Comparison of ENCODE assay signal across 2 cellular contexts in the genomic region with DNA sequence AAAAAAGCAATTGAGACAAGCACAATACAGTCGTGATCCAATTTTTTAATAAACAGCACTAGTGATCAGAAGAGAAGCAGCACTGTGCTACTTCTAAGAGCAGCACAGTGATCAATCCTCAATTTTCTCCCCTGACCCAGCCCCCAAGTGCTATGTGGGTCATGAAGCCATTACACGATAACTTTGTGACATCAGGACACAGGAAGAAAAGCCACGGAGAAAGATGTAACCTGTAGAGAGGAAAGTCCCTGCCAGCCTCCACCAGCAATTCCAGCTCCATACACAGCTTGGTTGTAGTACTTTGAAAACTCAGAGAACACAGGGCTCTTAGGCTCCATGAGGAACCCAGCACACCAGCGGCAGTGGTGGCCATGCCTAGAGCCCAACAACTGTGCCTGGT.
TF ChIP-seq lines count a peak whose summit lies in the region.

No MANE protein-coding gene starts in this region.

TF ChIP-seq in GM23338, 12 proteins besides CTCF, POLR2A, EP300 and RAD21:
- TF ChIP-seq, protein P1, sequence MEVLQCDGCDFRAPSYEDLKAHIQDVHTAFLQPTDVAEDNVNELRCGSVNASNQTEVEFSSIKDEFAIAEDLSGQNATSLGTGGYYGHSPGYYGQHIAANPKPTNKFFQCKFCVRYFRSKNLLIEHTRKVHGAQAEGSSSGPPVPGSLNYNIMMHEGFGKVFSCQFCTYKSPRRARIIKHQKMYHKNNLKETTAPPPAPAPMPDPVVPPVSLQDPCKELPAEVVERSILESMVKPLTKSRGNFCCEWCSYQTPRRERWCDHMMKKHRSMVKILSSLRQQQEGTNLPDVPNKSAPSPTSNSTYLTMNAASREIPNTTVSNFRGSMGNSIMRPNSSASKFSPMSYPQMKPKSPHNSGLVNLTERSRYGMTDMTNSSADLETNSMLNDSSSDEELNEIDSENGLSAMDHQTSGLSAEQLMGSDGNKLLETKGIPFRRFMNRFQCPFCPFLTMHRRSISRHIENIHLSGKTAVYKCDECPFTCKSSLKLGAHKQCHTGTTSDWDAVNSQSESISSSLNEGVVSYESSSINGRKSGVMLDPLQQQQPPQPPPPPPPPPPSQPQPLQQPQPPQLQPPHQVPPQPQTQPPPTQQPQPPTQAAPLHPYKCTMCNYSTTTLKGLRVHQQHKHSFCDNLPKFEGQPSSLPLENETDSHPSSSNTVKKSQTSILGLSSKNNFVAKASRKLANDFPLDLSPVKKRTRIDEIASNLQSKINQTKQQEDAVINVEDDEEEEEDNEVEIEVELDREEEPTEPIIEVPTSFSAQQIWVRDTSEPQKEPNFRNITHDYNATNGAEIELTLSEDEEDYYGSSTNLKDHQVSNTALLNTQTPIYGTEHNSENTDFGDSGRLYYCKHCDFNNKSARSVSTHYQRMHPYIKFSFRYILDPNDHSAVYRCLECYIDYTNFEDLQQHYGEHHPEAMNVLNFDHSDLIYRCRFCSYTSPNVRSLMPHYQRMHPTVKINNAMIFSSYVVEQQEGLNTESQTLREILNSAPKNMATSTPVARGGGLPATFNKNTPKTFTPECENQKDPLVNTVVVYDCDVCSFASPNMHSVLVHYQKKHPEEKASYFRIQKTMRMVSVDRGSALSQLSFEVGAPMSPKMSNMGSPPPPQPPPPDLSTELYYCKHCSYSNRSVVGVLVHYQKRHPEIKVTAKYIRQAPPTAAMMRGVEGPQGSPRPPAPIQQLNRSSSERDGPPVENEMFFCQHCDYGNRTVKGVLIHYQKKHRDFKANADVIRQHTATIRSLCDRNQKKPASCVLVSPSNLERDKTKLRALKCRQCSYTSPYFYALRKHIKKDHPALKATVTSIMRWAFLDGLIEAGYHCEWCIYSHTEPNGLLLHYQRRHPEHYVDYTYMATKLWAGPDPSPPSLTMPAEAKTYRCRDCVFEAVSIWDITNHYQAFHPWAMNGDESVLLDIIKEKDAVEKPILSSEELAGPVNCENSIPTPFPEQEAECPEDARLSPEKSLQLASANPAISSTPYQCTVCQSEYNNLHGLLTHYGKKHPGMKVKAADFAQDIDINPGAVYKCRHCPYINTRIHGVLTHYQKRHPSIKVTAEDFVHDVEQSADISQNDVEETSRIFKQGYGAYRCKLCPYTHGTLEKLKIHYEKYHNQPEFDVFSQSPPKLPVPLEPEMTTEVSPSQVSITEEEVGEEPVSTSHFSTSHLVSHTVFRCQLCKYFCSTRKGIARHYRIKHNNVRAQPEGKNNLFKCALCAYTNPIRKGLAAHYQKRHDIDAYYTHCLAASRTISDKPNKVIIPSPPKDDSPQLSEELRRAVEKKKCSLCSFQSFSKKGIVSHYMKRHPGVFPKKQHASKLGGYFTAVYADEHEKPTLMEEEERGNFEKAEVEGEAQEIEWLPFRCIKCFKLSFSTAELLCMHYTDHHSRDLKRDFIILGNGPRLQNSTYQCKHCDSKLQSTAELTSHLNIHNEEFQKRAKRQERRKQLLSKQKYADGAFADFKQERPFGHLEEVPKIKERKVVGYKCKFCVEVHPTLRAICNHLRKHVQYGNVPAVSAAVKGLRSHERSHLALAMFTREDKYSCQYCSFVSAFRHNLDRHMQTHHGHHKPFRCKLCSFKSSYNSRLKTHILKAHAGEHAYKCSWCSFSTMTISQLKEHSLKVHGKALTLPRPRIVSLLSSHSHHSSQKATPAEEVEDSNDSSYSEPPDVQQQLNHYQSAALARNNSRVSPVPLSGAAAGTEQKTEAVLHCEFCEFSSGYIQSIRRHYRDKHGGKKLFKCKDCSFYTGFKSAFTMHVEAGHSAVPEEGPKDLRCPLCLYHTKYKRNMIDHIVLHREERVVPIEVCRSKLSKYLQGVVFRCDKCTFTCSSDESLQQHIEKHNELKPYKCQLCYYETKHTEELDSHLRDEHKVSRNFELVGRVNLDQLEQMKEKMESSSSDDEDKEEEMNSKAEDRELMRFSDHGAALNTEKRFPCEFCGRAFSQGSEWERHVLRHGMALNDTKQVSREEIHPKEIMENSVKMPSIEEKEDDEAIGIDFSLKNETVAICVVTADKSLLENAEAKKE (CRISPR knock-in tag; IDR thresholded peaks at IDR 0.05), result no peak
- TF ChIP-seq NANOG (IDR thresholded peaks at IDR 0.05; ENCODE audit: borderline replicate concordance) (no peak), ZNF331 (CRISPR knock-in tag; IDR thresholded peaks at IDR 0.05; ENCODE audit: low read depth) (no peak)
- TF ChIP-seq, protein P2, sequence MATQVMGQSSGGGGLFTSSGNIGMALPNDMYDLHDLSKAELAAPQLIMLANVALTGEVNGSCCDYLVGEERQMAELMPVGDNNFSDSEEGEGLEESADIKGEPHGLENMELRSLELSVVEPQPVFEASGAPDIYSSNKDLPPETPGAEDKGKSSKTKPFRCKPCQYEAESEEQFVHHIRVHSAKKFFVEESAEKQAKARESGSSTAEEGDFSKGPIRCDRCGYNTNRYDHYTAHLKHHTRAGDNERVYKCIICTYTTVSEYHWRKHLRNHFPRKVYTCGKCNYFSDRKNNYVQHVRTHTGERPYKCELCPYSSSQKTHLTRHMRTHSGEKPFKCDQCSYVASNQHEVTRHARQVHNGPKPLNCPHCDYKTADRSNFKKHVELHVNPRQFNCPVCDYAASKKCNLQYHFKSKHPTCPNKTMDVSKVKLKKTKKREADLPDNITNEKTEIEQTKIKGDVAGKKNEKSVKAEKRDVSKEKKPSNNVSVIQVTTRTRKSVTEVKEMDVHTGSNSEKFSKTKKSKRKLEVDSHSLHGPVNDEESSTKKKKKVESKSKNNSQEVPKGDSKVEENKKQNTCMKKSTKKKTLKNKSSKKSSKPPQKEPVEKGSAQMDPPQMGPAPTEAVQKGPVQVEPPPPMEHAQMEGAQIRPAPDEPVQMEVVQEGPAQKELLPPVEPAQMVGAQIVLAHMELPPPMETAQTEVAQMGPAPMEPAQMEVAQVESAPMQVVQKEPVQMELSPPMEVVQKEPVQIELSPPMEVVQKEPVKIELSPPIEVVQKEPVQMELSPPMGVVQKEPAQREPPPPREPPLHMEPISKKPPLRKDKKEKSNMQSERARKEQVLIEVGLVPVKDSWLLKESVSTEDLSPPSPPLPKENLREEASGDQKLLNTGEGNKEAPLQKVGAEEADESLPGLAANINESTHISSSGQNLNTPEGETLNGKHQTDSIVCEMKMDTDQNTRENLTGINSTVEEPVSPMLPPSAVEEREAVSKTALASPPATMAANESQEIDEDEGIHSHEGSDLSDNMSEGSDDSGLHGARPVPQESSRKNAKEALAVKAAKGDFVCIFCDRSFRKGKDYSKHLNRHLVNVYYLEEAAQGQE (IDR thresholded peaks at IDR 0.05; ENCODE audit: unreplicated experiment), result no peak

TF ChIP-seq in WTC11, 78 proteins besides CTCF, POLR2A, EP300 and RAD21 (continues in another document):
- TF ChIP-seq JAZF1 (CRISPR knock-in tag; IDR thresholded peaks at IDR 0.05) (no peak), JUN (CRISPR knock-in tag; IDR thresholded peaks at IDR 0.05) (no peak), ZNF671 (CRISPR knock-in tag; IDR thresholded peaks at IDR 0.05) (no peak), ZNF317 (CRISPR knock-in tag; IDR thresholded peaks at IDR 0.05; ENCODE audit: borderline replicate concordance, low read depth) (no peak), NR1H2 (CRISPR knock-in tag; IDR thresholded peaks at IDR 0.05) (no peak), NFYB (CRISPR knock-in tag; conservative IDR thresholded peaks at IDR 0.05; ENCODE audit: low read depth) (no peak), TEAD1 (CRISPR knock-in tag; IDR thresholded peaks at IDR 0.05) (no peak), TCF7 (CRISPR knock-in tag; IDR thresholded peaks at IDR 0.05; ENCODE audit: low read depth) (no peak)
- TF ChIP-seq, protein P3, sequence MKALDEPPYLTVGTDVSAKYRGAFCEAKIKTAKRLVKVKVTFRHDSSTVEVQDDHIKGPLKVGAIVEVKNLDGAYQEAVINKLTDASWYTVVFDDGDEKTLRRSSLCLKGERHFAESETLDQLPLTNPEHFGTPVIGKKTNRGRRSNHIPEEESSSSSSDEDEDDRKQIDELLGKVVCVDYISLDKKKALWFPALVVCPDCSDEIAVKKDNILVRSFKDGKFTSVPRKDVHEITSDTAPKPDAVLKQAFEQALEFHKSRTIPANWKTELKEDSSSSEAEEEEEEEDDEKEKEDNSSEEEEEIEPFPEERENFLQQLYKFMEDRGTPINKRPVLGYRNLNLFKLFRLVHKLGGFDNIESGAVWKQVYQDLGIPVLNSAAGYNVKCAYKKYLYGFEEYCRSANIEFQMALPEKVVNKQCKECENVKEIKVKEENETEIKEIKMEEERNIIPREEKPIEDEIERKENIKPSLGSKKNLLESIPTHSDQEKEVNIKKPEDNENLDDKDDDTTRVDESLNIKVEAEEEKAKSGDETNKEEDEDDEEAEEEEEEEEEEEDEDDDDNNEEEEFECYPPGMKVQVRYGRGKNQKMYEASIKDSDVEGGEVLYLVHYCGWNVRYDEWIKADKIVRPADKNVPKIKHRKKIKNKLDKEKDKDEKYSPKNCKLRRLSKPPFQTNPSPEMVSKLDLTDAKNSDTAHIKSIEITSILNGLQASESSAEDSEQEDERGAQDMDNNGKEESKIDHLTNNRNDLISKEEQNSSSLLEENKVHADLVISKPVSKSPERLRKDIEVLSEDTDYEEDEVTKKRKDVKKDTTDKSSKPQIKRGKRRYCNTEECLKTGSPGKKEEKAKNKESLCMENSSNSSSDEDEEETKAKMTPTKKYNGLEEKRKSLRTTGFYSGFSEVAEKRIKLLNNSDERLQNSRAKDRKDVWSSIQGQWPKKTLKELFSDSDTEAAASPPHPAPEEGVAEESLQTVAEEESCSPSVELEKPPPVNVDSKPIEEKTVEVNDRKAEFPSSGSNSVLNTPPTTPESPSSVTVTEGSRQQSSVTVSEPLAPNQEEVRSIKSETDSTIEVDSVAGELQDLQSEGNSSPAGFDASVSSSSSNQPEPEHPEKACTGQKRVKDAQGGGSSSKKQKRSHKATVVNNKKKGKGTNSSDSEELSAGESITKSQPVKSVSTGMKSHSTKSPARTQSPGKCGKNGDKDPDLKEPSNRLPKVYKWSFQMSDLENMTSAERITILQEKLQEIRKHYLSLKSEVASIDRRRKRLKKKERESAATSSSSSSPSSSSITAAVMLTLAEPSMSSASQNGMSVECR (CRISPR knock-in tag; IDR thresholded peaks at IDR 0.05; ENCODE audit: borderline replicate concordance), result no peak
- TF ChIP-seq, protein P4, sequence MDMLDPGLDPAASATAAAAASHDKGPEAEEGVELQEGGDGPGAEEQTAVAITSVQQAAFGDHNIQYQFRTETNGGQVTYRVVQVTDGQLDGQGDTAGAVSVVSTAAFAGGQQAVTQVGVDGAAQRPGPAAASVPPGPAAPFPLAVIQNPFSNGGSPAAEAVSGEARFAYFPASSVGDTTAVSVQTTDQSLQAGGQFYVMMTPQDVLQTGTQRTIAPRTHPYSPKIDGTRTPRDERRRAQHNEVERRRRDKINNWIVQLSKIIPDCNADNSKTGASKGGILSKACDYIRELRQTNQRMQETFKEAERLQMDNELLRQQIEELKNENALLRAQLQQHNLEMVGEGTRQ (CRISPR knock-in tag; IDR thresholded peaks at IDR 0.05), result no peak
- TF ChIP-seq, protein P5, sequence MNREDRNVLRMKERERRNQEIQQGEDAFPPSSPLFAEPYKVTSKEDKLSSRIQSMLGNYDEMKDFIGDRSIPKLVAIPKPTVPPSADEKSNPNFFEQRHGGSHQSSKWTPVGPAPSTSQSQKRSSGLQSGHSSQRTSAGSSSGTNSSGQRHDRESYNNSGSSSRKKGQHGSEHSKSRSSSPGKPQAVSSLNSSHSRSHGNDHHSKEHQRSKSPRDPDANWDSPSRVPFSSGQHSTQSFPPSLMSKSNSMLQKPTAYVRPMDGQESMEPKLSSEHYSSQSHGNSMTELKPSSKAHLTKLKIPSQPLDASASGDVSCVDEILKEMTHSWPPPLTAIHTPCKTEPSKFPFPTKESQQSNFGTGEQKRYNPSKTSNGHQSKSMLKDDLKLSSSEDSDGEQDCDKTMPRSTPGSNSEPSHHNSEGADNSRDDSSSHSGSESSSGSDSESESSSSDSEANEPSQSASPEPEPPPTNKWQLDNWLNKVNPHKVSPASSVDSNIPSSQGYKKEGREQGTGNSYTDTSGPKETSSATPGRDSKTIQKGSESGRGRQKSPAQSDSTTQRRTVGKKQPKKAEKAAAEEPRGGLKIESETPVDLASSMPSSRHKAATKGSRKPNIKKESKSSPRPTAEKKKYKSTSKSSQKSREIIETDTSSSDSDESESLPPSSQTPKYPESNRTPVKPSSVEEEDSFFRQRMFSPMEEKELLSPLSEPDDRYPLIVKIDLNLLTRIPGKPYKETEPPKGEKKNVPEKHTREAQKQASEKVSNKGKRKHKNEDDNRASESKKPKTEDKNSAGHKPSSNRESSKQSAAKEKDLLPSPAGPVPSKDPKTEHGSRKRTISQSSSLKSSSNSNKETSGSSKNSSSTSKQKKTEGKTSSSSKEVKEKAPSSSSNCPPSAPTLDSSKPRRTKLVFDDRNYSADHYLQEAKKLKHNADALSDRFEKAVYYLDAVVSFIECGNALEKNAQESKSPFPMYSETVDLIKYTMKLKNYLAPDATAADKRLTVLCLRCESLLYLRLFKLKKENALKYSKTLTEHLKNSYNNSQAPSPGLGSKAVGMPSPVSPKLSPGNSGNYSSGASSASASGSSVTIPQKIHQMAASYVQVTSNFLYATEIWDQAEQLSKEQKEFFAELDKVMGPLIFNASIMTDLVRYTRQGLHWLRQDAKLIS (CRISPR knock-in tag; IDR thresholded peaks at IDR 0.05; ENCODE audit: borderline replicate concordance), result no peak
- TF ChIP-seq, protein P6, sequence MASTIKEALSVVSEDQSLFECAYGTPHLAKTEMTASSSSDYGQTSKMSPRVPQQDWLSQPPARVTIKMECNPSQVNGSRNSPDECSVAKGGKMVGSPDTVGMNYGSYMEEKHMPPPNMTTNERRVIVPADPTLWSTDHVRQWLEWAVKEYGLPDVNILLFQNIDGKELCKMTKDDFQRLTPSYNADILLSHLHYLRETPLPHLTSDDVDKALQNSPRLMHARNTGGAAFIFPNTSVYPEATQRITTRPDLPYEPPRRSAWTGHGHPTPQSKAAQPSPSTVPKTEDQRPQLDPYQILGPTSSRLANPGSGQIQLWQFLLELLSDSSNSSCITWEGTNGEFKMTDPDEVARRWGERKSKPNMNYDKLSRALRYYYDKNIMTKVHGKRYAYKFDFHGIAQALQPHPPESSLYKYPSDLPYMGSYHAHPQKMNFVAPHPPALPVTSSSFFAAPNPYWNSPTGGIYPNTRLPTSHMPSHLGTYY (CRISPR knock-in tag; IDR thresholded peaks at IDR 0.05), result no peak
- TF ChIP-seq, protein P7, sequence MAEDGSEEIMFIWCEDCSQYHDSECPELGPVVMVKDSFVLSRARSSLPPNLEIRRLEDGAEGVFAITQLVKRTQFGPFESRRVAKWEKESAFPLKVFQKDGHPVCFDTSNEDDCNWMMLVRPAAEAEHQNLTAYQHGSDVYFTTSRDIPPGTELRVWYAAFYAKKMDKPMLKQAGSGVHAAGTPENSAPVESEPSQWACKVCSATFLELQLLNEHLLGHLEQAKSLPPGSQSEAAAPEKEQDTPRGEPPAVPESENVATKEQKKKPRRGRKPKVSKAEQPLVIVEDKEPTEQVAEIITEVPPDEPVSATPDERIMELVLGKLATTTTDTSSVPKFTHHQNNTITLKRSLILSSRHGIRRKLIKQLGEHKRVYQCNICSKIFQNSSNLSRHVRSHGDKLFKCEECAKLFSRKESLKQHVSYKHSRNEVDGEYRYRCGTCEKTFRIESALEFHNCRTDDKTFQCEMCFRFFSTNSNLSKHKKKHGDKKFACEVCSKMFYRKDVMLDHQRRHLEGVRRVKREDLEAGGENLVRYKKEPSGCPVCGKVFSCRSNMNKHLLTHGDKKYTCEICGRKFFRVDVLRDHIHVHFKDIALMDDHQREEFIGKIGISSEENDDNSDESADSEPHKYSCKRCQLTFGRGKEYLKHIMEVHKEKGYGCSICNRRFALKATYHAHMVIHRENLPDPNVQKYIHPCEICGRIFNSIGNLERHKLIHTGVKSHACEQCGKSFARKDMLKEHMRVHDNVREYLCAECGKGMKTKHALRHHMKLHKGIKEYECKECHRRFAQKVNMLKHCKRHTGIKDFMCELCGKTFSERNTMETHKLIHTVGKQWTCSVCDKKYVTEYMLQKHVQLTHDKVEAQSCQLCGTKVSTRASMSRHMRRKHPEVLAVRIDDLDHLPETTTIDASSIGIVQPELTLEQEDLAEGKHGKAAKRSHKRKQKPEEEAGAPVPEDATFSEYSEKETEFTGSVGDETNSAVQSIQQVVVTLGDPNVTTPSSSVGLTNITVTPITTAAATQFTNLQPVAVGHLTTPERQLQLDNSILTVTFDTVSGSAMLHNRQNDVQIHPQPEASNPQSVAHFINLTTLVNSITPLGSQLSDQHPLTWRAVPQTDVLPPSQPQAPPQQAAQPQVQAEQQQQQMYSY (CRISPR knock-in tag; IDR thresholded peaks at IDR 0.05), result no peak
